8 cellular contexts compared by ENCODE assay signal in the genomic region with DNA sequence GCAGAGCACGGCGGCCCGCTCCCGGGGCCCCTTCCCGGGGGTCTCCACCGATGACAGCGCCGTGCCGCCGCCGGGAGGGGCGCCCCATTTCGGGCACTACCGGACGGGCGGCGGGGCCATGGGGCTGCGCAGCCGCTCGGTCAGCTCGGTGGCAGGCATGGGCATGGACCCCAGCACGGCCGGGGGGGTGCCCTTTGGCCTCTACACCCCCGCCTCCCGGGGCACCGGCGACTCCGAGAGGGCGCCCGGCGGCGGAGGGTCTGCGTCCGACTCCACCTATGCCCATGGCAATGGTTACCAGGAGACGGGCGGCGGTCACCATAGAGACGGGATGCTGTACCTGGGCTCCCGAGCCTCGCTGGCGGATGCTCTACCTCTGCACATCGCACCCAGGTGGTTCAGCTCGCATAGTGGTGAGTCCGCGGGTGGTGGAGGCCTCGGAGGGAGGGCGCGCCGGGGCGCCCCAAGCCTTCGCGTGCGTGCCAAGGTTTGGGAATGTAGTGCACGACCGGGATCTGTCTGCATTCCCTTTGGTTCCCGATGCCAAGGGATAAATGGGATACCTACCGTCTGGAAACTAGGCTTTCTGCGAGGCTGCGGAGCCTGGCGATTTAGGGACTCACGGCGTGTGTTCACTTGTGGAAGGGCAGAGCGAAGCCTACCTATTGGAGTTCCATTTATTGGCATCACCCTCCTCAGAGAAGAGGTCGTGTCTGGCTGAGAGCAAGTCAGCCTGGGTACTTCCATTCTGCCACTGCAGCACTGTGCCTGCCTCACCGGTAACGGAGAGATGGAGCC. TPM values are rescaled to one million over a fixed set of nuclear protein-coding genes. Genes with fewer than 3 reads are reported as not detected.
DNase-seq lines count a peak whose midpoint lies in the region; TF ChIP-seq lines count a peak whose summit lies in the region.

No MANE protein-coding gene starts in this region.

- peaks cover 0 to 3% (median 0%) of the 10 kb centered on the region in 4 donors for H3K36me3 ChIP-seq in liver (ENCODE audit: control insufficient read depth in 4 of 4, insufficient read depth in 3 of 4, low read depth in 1 of 4, low read length in 3 of 4)

- DNase-seq in SHP77 (lab: John Stamatoyannopoulos, UW) = peak; percentile 13 to 38
- DNase-seq in SHP77 treated with DMSO at 0.1 percent for 48 hours (lab: John Stamatoyannopoulos, UW) = no peak
- peak; percentile 60 for DNase-seq in M059J (ENCODE audit: low read depth)
- peak; percentile 59 to 61 for DNase-seq in activated CD4-positive, alpha-beta T cell treated with anti-CD3 and anti-CD28 coated beads for 4 hours
- no peak for DNase-seq in coronary artery (ENCODE audit: low spot score)
- peak; percentile 59 for DNase-seq in stimulated activated CD4-positive, alpha-beta T cell treated with anti-CD3 and anti-CD28 coated beads, Interleukin-4, amount 100 ng/mL, for 1 hour
- DNase-seq in DMS114 treated with DMSO at 0.1 percent for 48 hours (lab: John Stamatoyannopoulos, UW; ENCODE audit: unreplicated experiment) = no peak

- TF ChIP-seq CTCF in coronary artery (IDR thresholded peaks at IDR 0.05) (no peak), liver (IDR thresholded peaks at IDR 0.05; ENCODE audit: low read depth, low read length, missing input control) (no peak)

- H3K27ac ChIP-seq in coronary artery (peak overlapping the region; percentile 70 to 92), liver (ENCODE audit: low read depth in 1 of 2, low read length in 2 of 2) (peak overlapping the region; percentile 52 to 55)

- WGBS in liver = 5% methylated on average over 66 of the region's 66 CpGs

- H3K9me3 ChIP-seq in liver (ENCODE audit: control insufficient read depth in 4 of 4, low read length in 3 of 4) = no peaks in the 10 kb centered on the region

- H3K4me3 ChIP-seq in coronary artery (peak overlapping the region; percentile 96), liver (ENCODE audit: low read depth in 1 of 3, low read length in 3 of 3) (peak overlapping the region; percentile 29 to 90 (median 53))

- peaks cover 5 to 34% (median 23%) of the 10 kb centered on the region in 4 donors for H3K4me1 ChIP-seq in liver (ENCODE audit: control insufficient read depth in 4 of 4, insufficient read depth in 4 of 4, low read length in 3 of 4)

- no peak overlapping the region for H3K9ac ChIP-seq in liver (ENCODE audit: low read depth in 1 of 2, low read length in 2 of 2)

- peak in 1 of 2 donors; percentile 29 for TF ChIP-seq RAD21 in liver (IDR thresholded peaks at IDR 0.05)

- no peaks in the 10 kb centered on the region for H3K27me3 ChIP-seq in liver (ENCODE audit: control insufficient read depth in 4 of 4, insufficient read depth in 4 of 4, low read length in 3 of 4)

TF ChIP-seq in liver, 16 proteins besides CTCF, POLR2A, EP300 and RAD21:
- TF ChIP-seq, protein P1, sequence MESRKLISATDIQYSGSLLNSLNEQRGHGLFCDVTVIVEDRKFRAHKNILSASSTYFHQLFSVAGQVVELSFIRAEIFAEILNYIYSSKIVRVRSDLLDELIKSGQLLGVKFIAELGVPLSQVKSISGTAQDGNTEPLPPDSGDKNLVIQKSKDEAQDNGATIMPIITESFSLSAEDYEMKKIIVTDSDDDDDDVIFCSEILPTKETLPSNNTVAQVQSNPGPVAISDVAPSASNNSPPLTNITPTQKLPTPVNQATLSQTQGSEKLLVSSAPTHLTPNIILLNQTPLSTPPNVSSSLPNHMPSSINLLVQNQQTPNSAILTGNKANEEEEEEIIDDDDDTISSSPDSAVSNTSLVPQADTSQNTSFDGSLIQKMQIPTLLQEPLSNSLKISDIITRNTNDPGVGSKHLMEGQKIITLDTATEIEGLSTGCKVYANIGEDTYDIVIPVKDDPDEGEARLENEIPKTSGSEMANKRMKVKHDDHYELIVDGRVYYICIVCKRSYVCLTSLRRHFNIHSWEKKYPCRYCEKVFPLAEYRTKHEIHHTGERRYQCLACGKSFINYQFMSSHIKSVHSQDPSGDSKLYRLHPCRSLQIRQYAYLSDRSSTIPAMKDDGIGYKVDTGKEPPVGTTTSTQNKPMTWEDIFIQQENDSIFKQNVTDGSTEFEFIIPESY (IDR thresholded peaks at IDR 0.05) = no peak

RNA-seq across cellular contexts. Expression of a gene that starts 1.1 kb away (rescaled TPM):
- 13.6 and 19.3 TPM in 2 replicates for total RNA-seq in M059J (2014; rRNA removed; shearing (Covaris generic))
- total RNA-seq in liver = 10 to 100 TPM in 1 of 2 donors, 1 to 10 TPM in 1; 9.7 to 10.9 TPM
- polyA plus RNA-seq in liver = 1 to 10 TPM; 7.9 to 8.7 TPM

RNA-seq across cellular contexts. Expression of a gene that starts 15.0 kb away (rescaled TPM):
- total RNA-seq in M059J (2014; rRNA removed; shearing (Covaris generic)) = 6.4 and 32.0 TPM in 2 replicates
- 10 to 100 TPM; 17.7 to 29.7 TPM for total RNA-seq in liver
- polyA plus RNA-seq in liver = 10 to 100 TPM; 14.1 to 30.3 TPM

Comparison
In these comparisons a context has a peak if more than half of its experiments do, and no peak if none do; other contexts are left out.
1. DNase-seq: peak in SHP77 (2 of 2), M059J (single experiment), activated CD4-positive, alpha-beta T cell treated with anti-CD3 and anti-CD28 coated beads for 4 hours (2 of 2) and stimulated activated CD4-positive, alpha-beta T cell treated with anti-CD3 and anti-CD28 coated beads, Interleukin-4, amount 100 ng/mL, for 1 hour (single experiment); none in SHP77 treated with DMSO at 0.1 percent for 48 hours (single experiment), coronary artery (single experiment) and DMS114 treated with DMSO at 0.1 percent for 48 hours (single experiment).